22 cellular contexts compared by ENCODE assay signal in genomic region chr6:21000391-21000801, GRCh38.
"Had no signal": no experiment of that assay in that cellular context is flagged by ENCODE, and none has a peak within 500 bp of the region (broad histone marks: within the 10 kb centered on the region; RNA-seq: fewer than 3 reads in every experiment).

No MANE protein-coding gene starts in this region.

- H3K27me3 ChIP-seq: esophagus muscularis mucosa, heart left ventricle, neutrophil, right atrium auricular region, sigmoid colon, suprapubic skin, thyroid gland had no signal

- FAIRE-seq: colon, islet of Langerhans, urothelium cell line had no signal

- H3K4me3 ChIP-seq: esophagus muscularis mucosa, heart left ventricle, right atrium auricular region, sigmoid colon, skin epidermis, suprapubic skin, thyroid gland had no signal

- H3K27ac Mint-ChIP-seq: dendritic cell treated with granulocyte-macrophage colony-stimulating factor and Interleukin-4, amounts not matched to agents 40 ng/mL and 50 ng/mL, for 4 days; effector memory CD8-positive, alpha-beta T cell; naive thymus-derived CD4-positive, alpha-beta T cell; type B pancreatic cell had no signal

- H3K4me3 Mint-ChIP-seq: dendritic cell treated with granulocyte-macrophage colony-stimulating factor and Interleukin-4, amounts not matched to agents 40 ng/mL and 50 ng/mL, for 4 days; effector memory CD8-positive, alpha-beta T cell; naive thymus-derived CD4-positive, alpha-beta T cell; type B pancreatic cell had no signal

- H3K27ac ChIP-seq: epithelial cell of prostate, esophagus muscularis mucosa, heart left ventricle, neutrophil, right atrium auricular region, sigmoid colon, skin epidermis, suprapubic skin, thyroid gland had no signal

- H3K9me3 ChIP-seq: neutrophil, sigmoid colon, suprapubic skin, thyroid gland had no signal

- H3K9me3 Mint-ChIP-seq: effector memory CD8-positive, alpha-beta T cell; naive thymus-derived CD4-positive, alpha-beta T cell had no signal

- DNase-seq: effector memory CD8-positive, alpha-beta T cell; foreskin melanocyte; heart left ventricle; hypothalamus; kidney glomerular epithelial cell; mesendoderm; naive thymus-derived CD4-positive, alpha-beta T cell; sigmoid colon; stimulated activated CD4-positive, alpha-beta T cell treated with anti-CD3 and anti-CD28 coated beads, Interleukin-12 subunit alpha, Interleukin-12 subunit beta, amount 100 ng/mL, for 4 hours; stimulated activated naive CD8-positive, alpha-beta T cell treated with anti-CD3 and anti-CD28 coated beads, Interleukin-15, Interleukin-2, amounts not matched to agents 100 U/mL and 50 U/mL, for 24 hours; thyroid gland had no signal

- H3K27me3 Mint-ChIP-seq: dendritic cell treated with granulocyte-macrophage colony-stimulating factor and Interleukin-4, amounts not matched to agents 40 ng/mL and 50 ng/mL, for 4 days; effector memory CD8-positive, alpha-beta T cell; naive thymus-derived CD4-positive, alpha-beta T cell; type B pancreatic cell had no signal

- H3K36me3 ChIP-seq: esophagus muscularis mucosa, neutrophil, right atrium auricular region, suprapubic skin, thyroid gland had no signal

- ATAC-seq: effector memory CD8-positive, alpha-beta T cell; heart left ventricle; naive thymus-derived CD4-positive, alpha-beta T cell; stimulated activated naive CD8-positive, alpha-beta T cell treated with anti-CD3 and anti-CD28 coated beads, Interleukin-15, Interleukin-2, amounts not matched to agents 100 U/mL and 50 U/mL, for 24 hours had no signal
